Comparison of ENCODE assay signal across 13 cellular contexts in the genomic region with DNA sequence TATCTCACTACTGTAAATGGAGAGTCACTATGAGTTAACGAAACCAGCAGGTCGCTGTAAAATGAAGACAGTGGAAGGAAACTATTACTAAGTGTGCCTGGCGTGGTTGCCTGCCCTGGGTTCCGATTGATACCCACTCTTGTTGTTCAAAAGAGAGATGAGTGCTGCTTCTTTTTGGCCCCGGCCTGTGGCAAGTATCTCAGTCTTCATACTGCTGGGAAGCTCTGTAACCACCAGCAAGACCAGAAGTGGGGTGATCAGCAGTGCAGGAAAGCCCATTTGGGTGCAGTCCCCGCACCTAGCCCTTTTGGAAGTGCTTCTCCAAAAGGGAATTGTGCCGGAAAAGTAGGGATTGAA.
A peak's percentile ranks its signal among the peaks of the same experiment; 100 is the strongest.
DNase-seq lines count a peak whose midpoint lies in the region; ATAC-seq, FAIRE-seq and TF ChIP-seq lines count a peak whose summit lies in the region.
"Had no signal": no experiment of that assay in that cellular context is flagged by ENCODE, and none has a peak within 500 bp of the region (broad histone marks: within the 10 kb centered on the region; RNA-seq: fewer than 3 reads in every experiment).

No MANE protein-coding gene starts in this region.

- WGBS in esophagus squamous epithelium, 2 donors: 91 to 93% methylated on average over 6 to 7 of the region's 7 CpGs

- DNase-seq in activated T-cell treated with anti-CD3 and anti-CD28 coated beads, Interleukin-2, amount 50 U/mL, for 1 hour: peak; percentile 33
- peak in 1 of 9 donors; percentile 12 for DNase-seq in naive thymus-derived CD4-positive, alpha-beta T cell
- no peak for DNase-seq in stimulated activated effector memory CD8-positive, alpha-beta T cell treated with anti-CD3 and anti-CD28 coated beads, Interleukin-12 subunit alpha, Interleukin-12 subunit beta, amount 100 ng/mL, for 72 hours (ENCODE audit: low spot score in 2 of 2)
- DNase-seq in HTR-8/SVneo (ENCODE audit: insufficient read length, low spot score) (no peak), esophagus squamous epithelium (lab: John Stamatoyannopoulos, UW) (no peak), GM19239 (ENCODE audit: insufficient read length, low spot score) (no peak)
- DNase-seq: C1 segment of cervical spinal cord, endodermal cell, GF-D8, NCI-H345 had no signal

- CTCF ChIA-PET in naive thymus-derived CD4-positive, alpha-beta T cell (lab: Charles Lee): interaction anchor here (0.8 to 3.6 kb wide), 5 partner anchors 10 to 685 kb away, joined by 3 to 29 read pairs (median 6); no protein-coding TSS in a partner anchor

- peaks cover 9% of the 10 kb centered on the region for H3K36me3 Mint-ChIP-seq in T-helper 1 cell treated with Interleukin-12 subunit alpha and Interleukin-12 subunit beta and Interleukin-4 antibody, amounts not matched to agents 30 μg/mL and 1 μg/mL, for 36 hours (ENCODE audit: low read depth)
- peaks cover 0 to 29% (median 19%) of the 10 kb centered on the region in 5 donors for H3K36me3 Mint-ChIP-seq in naive thymus-derived CD4-positive, alpha-beta T cell
- H3K36me3 Mint-ChIP-seq in stimulated activated effector memory CD8-positive, alpha-beta T cell treated with anti-CD3 and anti-CD28 coated beads, Interleukin-12 subunit alpha, Interleukin-12 subunit beta, amount 100 ng/mL, for 72 hours: peaks cover 8% of the 10 kb centered on the region

- no peak for TF ChIP-seq CTCF in esophagus squamous epithelium (IDR thresholded peaks at IDR 0.05)

- peaks cover 0 to 7% (median 0%) of the 10 kb centered on the region in 3 experiments for H3K9me3 ChIP-seq in naive thymus-derived CD4-positive, alpha-beta T cell (ENCODE audit: control insufficient read depth in 2 of 3, low read length in 3 of 3)
- no peaks in the 10 kb centered on the region for H3K9me3 ChIP-seq in esophagus squamous epithelium
- H3K9me3 ChIP-seq: HAP-1 had no signal

- no peak for FAIRE-seq in HTR-8/SVneo (lab: Jason Lieb, UNC)
- no peak for FAIRE-seq in GM19239 (lab: Jason Lieb, UNC)

- H3K27ac ChIP-seq in naive thymus-derived CD4-positive, alpha-beta T cell (ENCODE audit: low read depth, low read length): peak overlapping the region; percentile 84
- H3K27ac ChIP-seq in esophagus squamous epithelium: no peak overlapping the region
- H3K27ac ChIP-seq: parathyroid adenoma had no signal

- peak overlapping the region; percentile 17 for H3K4me3 ChIP-seq in naive thymus-derived CD4-positive, alpha-beta T cell (ENCODE audit: low read length)
- H3K4me3 ChIP-seq in esophagus squamous epithelium: no peak overlapping the region
- H3K4me3 ChIP-seq: HAP-1 had no signal

- no peaks in the 10 kb centered on the region for H3K27me3 ChIP-seq in naive thymus-derived CD4-positive, alpha-beta T cell (ENCODE audit: control insufficient read depth in 2 of 2, insufficient read depth in 2 of 2, low read length in 2 of 2)
- no peaks in the 10 kb centered on the region for H3K27me3 ChIP-seq in esophagus squamous epithelium

- no peaks in the 10 kb centered on the region for H3K27me3 Mint-ChIP-seq in T-helper 1 cell treated with Interleukin-12 subunit alpha and Interleukin-12 subunit beta and Interleukin-4 antibody, amounts not matched to agents 30 μg/mL and 1 μg/mL, for 36 hours (ENCODE audit: low read depth)
- no peaks in the 10 kb centered on the region for H3K27me3 Mint-ChIP-seq in naive thymus-derived CD4-positive, alpha-beta T cell

- peaks cover 53% of the 10 kb centered on the region for H3K4me1 Mint-ChIP-seq in T-helper 1 cell treated with Interleukin-12 subunit alpha and Interleukin-12 subunit beta and Interleukin-4 antibody, amounts not matched to agents 30 μg/mL and 1 μg/mL, for 36 hours (ENCODE audit: low read depth)
- peaks cover 34 to 78% (median 67%) of the 10 kb centered on the region in 7 donors for H3K4me1 Mint-ChIP-seq in naive thymus-derived CD4-positive, alpha-beta T cell
- H3K4me1 Mint-ChIP-seq in stimulated activated effector memory CD8-positive, alpha-beta T cell treated with anti-CD3 and anti-CD28 coated beads, Interleukin-12 subunit alpha, Interleukin-12 subunit beta, amount 100 ng/mL, for 72 hours: peaks cover 36% of the 10 kb centered on the region
- H3K4me1 Mint-ChIP-seq: endodermal cell had no signal

- intact Hi-C loops in naive thymus-derived CD4-positive, alpha-beta T cell (cut with micrococcal nuclease): loop anchor here (5.0 to 10.0 kb wide), 7 partner anchors 104 to 1339 kb away; a partner anchor contains a TSS
- intact Hi-C loops in esophagus squamous epithelium (cut with DNase I): no loop called here

- peaks cover 4% of the 10 kb centered on the region for H3K9me3 Mint-ChIP-seq in T-helper 1 cell treated with Interleukin-12 subunit alpha and Interleukin-12 subunit beta and Interleukin-4 antibody, amounts not matched to agents 30 μg/mL and 1 μg/mL, for 36 hours
- peaks cover 0 to 23% (median 9%) of the 10 kb centered on the region in 11 donors for H3K9me3 Mint-ChIP-seq in naive thymus-derived CD4-positive, alpha-beta T cell
- no peaks in the 10 kb centered on the region for H3K9me3 Mint-ChIP-seq in stimulated activated effector memory CD8-positive, alpha-beta T cell treated with anti-CD3 and anti-CD28 coated beads, Interleukin-12 subunit alpha, Interleukin-12 subunit beta, amount 100 ng/mL, for 72 hours

- peak overlapping the region; percentile 77 for H3K27ac Mint-ChIP-seq in T-helper 1 cell treated with Interleukin-12 subunit alpha and Interleukin-12 subunit beta and Interleukin-4 antibody, amounts not matched to agents 30 μg/mL and 1 μg/mL, for 36 hours
- H3K27ac Mint-ChIP-seq in naive thymus-derived CD4-positive, alpha-beta T cell: peak overlapping the region; percentile 88 to 97 (median 96)
- peak overlapping the region; percentile 93 for H3K27ac Mint-ChIP-seq in stimulated activated effector memory CD8-positive, alpha-beta T cell treated with anti-CD3 and anti-CD28 coated beads, Interleukin-12 subunit alpha, Interleukin-12 subunit beta, amount 100 ng/mL, for 72 hours
- H3K27ac Mint-ChIP-seq: endodermal cell had no signal

- peaks cover 36 to 62% of the 10 kb centered on the region in 2 donors for H3K4me1 ChIP-seq in naive thymus-derived CD4-positive, alpha-beta T cell (ENCODE audit: control insufficient read depth in 2 of 2, insufficient read depth in 2 of 2, low read length in 2 of 2)
- H3K4me1 ChIP-seq in esophagus squamous epithelium: no peaks in the 10 kb centered on the region
- H3K4me1 ChIP-seq: HAP-1, parathyroid adenoma had no signal

- no peak for ATAC-seq in naive thymus-derived CD4-positive, alpha-beta T cell
- peak; percentile 55 for ATAC-seq in stimulated activated effector memory CD8-positive, alpha-beta T cell treated with anti-CD3 and anti-CD28 coated beads, Interleukin-12 subunit alpha, Interleukin-12 subunit beta, amount 100 ng/mL, for 72 hours

- H3K4me3 Mint-ChIP-seq in T-helper 1 cell treated with Interleukin-12 subunit alpha and Interleukin-12 subunit beta and Interleukin-4 antibody, amounts not matched to agents 30 μg/mL and 1 μg/mL, for 36 hours: peak overlapping the region; percentile 30
- H3K4me3 Mint-ChIP-seq in naive thymus-derived CD4-positive, alpha-beta T cell: peak overlapping the region; percentile 55 to 94 (median 78)
- H3K4me3 Mint-ChIP-seq in stimulated activated effector memory CD8-positive, alpha-beta T cell treated with anti-CD3 and anti-CD28 coated beads, Interleukin-12 subunit alpha, Interleukin-12 subunit beta, amount 100 ng/mL, for 72 hours: peak overlapping the region; percentile 62
- H3K4me3 Mint-ChIP-seq: endodermal cell had no signal

- TF ChIP-seq POLR2A in esophagus squamous epithelium (IDR thresholded peaks at IDR 0.05): no peak

- no peaks in the 10 kb centered on the region for H3K36me3 ChIP-seq in naive thymus-derived CD4-positive, alpha-beta T cell (ENCODE audit: control insufficient read depth in 2 of 3, insufficient read depth in 3 of 3, low read length in 3 of 3)
- peaks cover 0 to 79% (median 4%) of the 10 kb centered on the region in 3 donors for H3K36me3 ChIP-seq in esophagus squamous epithelium
- H3K36me3 ChIP-seq: HAP-1 had no signal

- POLR2A ChIA-PET in naive thymus-derived CD4-positive, alpha-beta T cell (lab: Charles Lee): interaction anchor here (0.7 to 5.1 kb wide), 3 partner anchors 9 to 327 kb away, joined by 3 to 33 read pairs (median 15); no protein-coding TSS in a partner anchor
